In genomic region chr2:85539361-85540130, GRCh38 we compare ENCODE assay signal across 8 cellular contexts. TPM values are rescaled to one million over a fixed set of nuclear protein-coding genes. Genes with fewer than 3 reads are reported as not detected.
DNase-seq lines count a peak whose midpoint lies in the region; ATAC-seq lines count a peak whose summit lies in the region.

No MANE protein-coding gene starts in this region.

- peak overlapping the region; percentile 96 for H3K4me3 Mint-ChIP-seq in activated CD8-positive, alpha-beta T cell treated with anti-CD3 and anti-CD28 coated beads, Interleukin-2, amount 10 ng/mL, durations not matched to agents 7 days and 5 days
- peak overlapping the region; percentile 92 to 93 for H3K4me3 Mint-ChIP-seq in effector memory CD8-positive, alpha-beta T cell

- peak overlapping the region; percentile 74 for H3K27ac ChIP-seq in mesendoderm (ENCODE audit: low read depth, low read length)

- peak overlapping the region; percentile 51 for H3K4me2 ChIP-seq in mesendoderm (ENCODE audit: low read length)

- CTCF ChIA-PET in activated CD8-positive, alpha-beta T cell treated with anti-CD3 and anti-CD28 coated beads, Interleukin-2, amount 10 ng/mL, durations not matched to agents 7 days and 5 days (lab: Charles Lee) = interaction anchor here (0.7 to 12.6 kb wide), 11 partner anchors 12 to 185 kb away, joined by 3 to 133 read pairs (median 3); partner anchors contain the start of genes ELMOD3, GGCX, RETSAT and SH2D6

- peak overlapping the region; percentile 97 for H2AK5ac ChIP-seq in mesendoderm (ENCODE audit: low read length)

- H4K5ac ChIP-seq in mesendoderm (ENCODE audit: low read length) = no peak overlapping the region

- peaks cover 11% of the 10 kb centered on the region for H3K36me3 ChIP-seq in mesendoderm (ENCODE audit: control insufficient read depth, insufficient read depth, low read length)

- H3K36me3 Mint-ChIP-seq in activated CD8-positive, alpha-beta T cell treated with anti-CD3 and anti-CD28 coated beads, Interleukin-2, amount 10 ng/mL, durations not matched to agents 7 days and 5 days (ENCODE audit: low read depth) = peaks cover 53% of the 10 kb centered on the region
- H3K36me3 Mint-ChIP-seq in effector memory CD8-positive, alpha-beta T cell (ENCODE audit: insufficient read depth) = peaks cover 67% of the 10 kb centered on the region

- POLR2A ChIA-PET in activated CD8-positive, alpha-beta T cell treated with anti-CD3 and anti-CD28 coated beads, Interleukin-2, amount 10 ng/mL, durations not matched to agents 7 days and 5 days (lab: Charles Lee) = interaction anchor here (0.9 to 4.5 kb wide), 35 partner anchors 11 to 215 kb away, joined by 3 to 88 read pairs (median 6); partner anchors contain the start of genes CAPG, ELMOD3, RETSAT and RNF181

- DNase-seq in NCI-H1417 (lab: John Stamatoyannopoulos, UW) = peak; percentile 51 to 74 (median 66)
- DNase-seq in NCI-H1417 treated with DMSO at 0.1 percent for 48 hours (lab: John Stamatoyannopoulos, UW) = no peak
- DNase-seq in NCI-H2171 treated with DMSO at 0.1 percent for 48 hours (lab: John Stamatoyannopoulos, UW) = peak; percentile 63
- DNase-seq in activated CD8-positive, alpha-beta T cell treated with anti-CD3 and anti-CD28 coated beads, Interleukin-2, amount 10 ng/mL, durations not matched to agents 7 days and 5 days = peak; percentile 84
- DNase-seq in effector memory CD8-positive, alpha-beta T cell = peak; percentile 52 to 62 (median 55)
- peak; percentile 85 for DNase-seq in mesendoderm
- peak; percentile 61 for DNase-seq in stimulated activated CD8-positive, alpha-beta memory T cell treated with anti-CD3 and anti-CD28 coated beads, Interleukin-15, amount 100 ng/mL, for 24 hours (ENCODE audit: low read depth)

- H3K79me1 ChIP-seq in mesendoderm (ENCODE audit: low read length) = peaks cover 6% of the 10 kb centered on the region

- peak overlapping the region; percentile 99 for H3K4me3 ChIP-seq in mesendoderm (ENCODE audit: low read length)

- H3K4me1 ChIP-seq in mesendoderm (ENCODE audit: control insufficient read depth, low read depth, low read length) = no peaks in the 10 kb centered on the region

- H3K4me1 Mint-ChIP-seq in activated CD8-positive, alpha-beta T cell treated with anti-CD3 and anti-CD28 coated beads, Interleukin-2, amount 10 ng/mL, durations not matched to agents 7 days and 5 days (ENCODE audit: low read depth) = peaks cover 58% of the 10 kb centered on the region
- peaks cover 21 to 47% of the 10 kb centered on the region in 2 donors for H3K4me1 Mint-ChIP-seq in effector memory CD8-positive, alpha-beta T cell (ENCODE audit: low read depth in 2 of 2)

- H3K9ac ChIP-seq in mesendoderm (ENCODE audit: low read length) = peak overlapping the region; percentile 100

- no peaks in the 10 kb centered on the region for H3K27me3 Mint-ChIP-seq in activated CD8-positive, alpha-beta T cell treated with anti-CD3 and anti-CD28 coated beads, Interleukin-2, amount 10 ng/mL, durations not matched to agents 7 days and 5 days (ENCODE audit: low read depth)
- H3K27me3 Mint-ChIP-seq in effector memory CD8-positive, alpha-beta T cell = no peaks in the 10 kb centered on the region

- H3K4ac ChIP-seq in mesendoderm (ENCODE audit: low read depth, low read length) = peak overlapping the region; percentile 77

- ATAC-seq in HG02642 (IDR thresholded peaks at IDR 0.05; ENCODE audit: poor library complexity, unreplicated experiment) = peak; percentile 43
- ATAC-seq in activated CD8-positive, alpha-beta T cell treated with anti-CD3 and anti-CD28 coated beads, Interleukin-2, amount 10 ng/mL, durations not matched to agents 7 days and 5 days = peak; percentile 42
- peak; percentile 64 for ATAC-seq in effector memory CD8-positive, alpha-beta T cell (replicated peaks)

- H2BK120ac ChIP-seq in mesendoderm (ENCODE audit: low read depth, low read length) = no peak overlapping the region

- no peak overlapping the region for H2BK15ac ChIP-seq in mesendoderm (replicated peaks; ENCODE audit: low read depth)

- peak overlapping the region; percentile 98 for H3K27ac Mint-ChIP-seq in activated CD8-positive, alpha-beta T cell treated with anti-CD3 and anti-CD28 coated beads, Interleukin-2, amount 10 ng/mL, durations not matched to agents 7 days and 5 days
- H3K27ac Mint-ChIP-seq in effector memory CD8-positive, alpha-beta T cell = peak overlapping the region; percentile 86 to 93

- no peaks in the 10 kb centered on the region for H3K27me3 ChIP-seq in mesendoderm (ENCODE audit: insufficient read depth, low read length, poor library complexity)

- peak overlapping the region; percentile 100 for H3K56ac ChIP-seq in mesendoderm (ENCODE audit: low read length)

- peaks cover 36% of the 10 kb centered on the region for H3K79me2 ChIP-seq in mesendoderm (ENCODE audit: control insufficient read depth, insufficient read depth, low read length)

- H2BK5ac ChIP-seq in mesendoderm (ENCODE audit: low read length) = peak overlapping the region; percentile 96

- no peak overlapping the region for H4K8ac ChIP-seq in mesendoderm (ENCODE audit: low read depth, low read length)

- no CpG with 5 or more reads among the region's 67 CpGs for WGBS in mesendoderm (ENCODE audit: extremely low coverage, insufficient coverage, low lambda C conversion rate)

- H3K9me3 Mint-ChIP-seq in activated CD8-positive, alpha-beta T cell treated with anti-CD3 and anti-CD28 coated beads, Interleukin-2, amount 10 ng/mL, durations not matched to agents 7 days and 5 days (ENCODE audit: insufficient read depth) = no peaks in the 10 kb centered on the region
- H3K9me3 Mint-ChIP-seq in effector memory CD8-positive, alpha-beta T cell = no peaks in the 10 kb centered on the region

- peak overlapping the region; percentile 97 for H3K23ac ChIP-seq in mesendoderm (ENCODE audit: low read length)

- H3K18ac ChIP-seq in mesendoderm (ENCODE audit: low read length) = peak overlapping the region; percentile 62

RNA-seq across cellular contexts. Expression of gene MAT2A, which starts 0.6 kb away (rescaled TPM):
- total RNA-seq in activated CD8-positive, alpha-beta T cell treated with anti-CD3 and anti-CD28 coated beads, Interleukin-2, amount 10 ng/mL, durations not matched to agents 7 days and 5 days = 100 to 1,000 TPM; 264 to 273 TPM
- 303 TPM for polyA plus RNA-seq in mesendoderm (2013, experiment 1 of 2)
- 306 TPM for polyA plus RNA-seq in mesendoderm (2013, experiment 2 of 2)

RNA-seq across cellular contexts. Expression of gene GGCX, which starts 21.7 kb away (rescaled TPM):
- 10 to 100 TPM; 18.9 to 20.0 TPM for total RNA-seq in activated CD8-positive, alpha-beta T cell treated with anti-CD3 and anti-CD28 coated beads, Interleukin-2, amount 10 ng/mL, durations not matched to agents 7 days and 5 days
- polyA plus RNA-seq in mesendoderm (2013, experiment 1 of 2) = 34.1 TPM
- polyA plus RNA-seq in mesendoderm (2013, experiment 2 of 2) = 32.9 TPM

RNA-seq across cellular contexts. Expression of gene VAMP8, which starts 37.8 kb away (rescaled TPM):
- 100 to 1,000 TPM; 141 to 148 TPM for total RNA-seq in activated CD8-positive, alpha-beta T cell treated with anti-CD3 and anti-CD28 coated beads, Interleukin-2, amount 10 ng/mL, durations not matched to agents 7 days and 5 days
- 229 TPM for polyA plus RNA-seq in mesendoderm (2013, experiment 1 of 2)
- 225 TPM for polyA plus RNA-seq in mesendoderm (2013, experiment 2 of 2)

RNA-seq across cellular contexts. Expression of gene VAMP5, which starts 44.7 kb away (rescaled TPM):
- total RNA-seq in activated CD8-positive, alpha-beta T cell treated with anti-CD3 and anti-CD28 coated beads, Interleukin-2, amount 10 ng/mL, durations not matched to agents 7 days and 5 days = 10 to 100 TPM; 72.0 to 74.4 TPM
- 15.9 TPM for polyA plus RNA-seq in mesendoderm (2013, experiment 1 of 2)
- 14.8 TPM for polyA plus RNA-seq in mesendoderm (2013, experiment 2 of 2)

RNA-seq across cellular contexts. Expression of gene RNF181, which starts 56.0 kb away (rescaled TPM):
- total RNA-seq in activated CD8-positive, alpha-beta T cell treated with anti-CD3 and anti-CD28 coated beads, Interleukin-2, amount 10 ng/mL, durations not matched to agents 7 days and 5 days = 100 to 1,000 TPM in 1 of 2 experiments, 10 to 100 TPM in 1; 91.0 to 104 TPM
- polyA plus RNA-seq in mesendoderm (2013, experiment 1 of 2) = 212 TPM
- polyA plus RNA-seq in mesendoderm (2013, experiment 2 of 2) = 210 TPM
